ENCODE assay signal across 8 cellular contexts in genomic region chr4:113762061-113762850, GRCh38. TPM values are rescaled to one million over a fixed set of nuclear protein-coding genes. Genes with fewer than 3 reads are reported as not detected.
DNase-seq lines count a peak whose midpoint lies in the region; ATAC-seq and TF ChIP-seq lines count a peak whose summit lies in the region.

No MANE protein-coding gene starts in this region.

- no peaks in the 10 kb centered on the region for H3K9me3 Mint-ChIP-seq in activated T-helper 2 cell treated with anti-CD3 and anti-CD28 coated beads, Interferon-gamma antibody, Interleukin-2, Interleukin-4, amounts not matched to agents 10 μg/mL and 5 μg/mL and 100 μg/mL, durations not matched to agents 14 hours and 24 hours and 36 hours
- H3K9me3 Mint-ChIP-seq in naive B cell: no peaks in the 10 kb centered on the region
- H3K9me3 Mint-ChIP-seq in stimulated activated effector memory CD8-positive, alpha-beta T cell treated with anti-CD3 and anti-CD28 coated beads, Interleukin-12 subunit alpha, Interleukin-12 subunit beta, amount 100 ng/mL, for 72 hours: no peaks in the 10 kb centered on the region

- H2AFZ ChIP-seq in GM23248: peak overlapping the region; percentile 94
- H2AFZ ChIP-seq in fibroblast of lung (ENCODE audit: low read length): peak overlapping the region; percentile 36

- intact Hi-C loops in activated T-helper 2 cell treated with anti-CD3 and anti-CD28 coated beads, Interferon-gamma antibody, Interleukin-2, Interleukin-4, amounts not matched to agents 10 μg/mL and 5 μg/mL and 100 μg/mL, durations not matched to agents 14 hours and 24 hours and 36 hours (cut with micrococcal nuclease): loop anchor here (1.0 to 5.0 kb wide), 15 partner anchors 63 to 615 kb away; no protein-coding TSS in a partner anchor

- H3K4me3 Mint-ChIP-seq in activated T-helper 2 cell treated with anti-CD3 and anti-CD28 coated beads, Interferon-gamma antibody, Interleukin-2, Interleukin-4, amounts not matched to agents 10 μg/mL and 5 μg/mL and 100 μg/mL, durations not matched to agents 14 hours and 24 hours and 36 hours (ENCODE audit: low read depth): peak overlapping the region; percentile 85
- peak overlapping the region; percentile 96 to 100 (median 99) for H3K4me3 Mint-ChIP-seq in naive B cell
- H3K4me3 Mint-ChIP-seq in stimulated activated effector memory CD8-positive, alpha-beta T cell treated with anti-CD3 and anti-CD28 coated beads, Interleukin-12 subunit alpha, Interleukin-12 subunit beta, amount 100 ng/mL, for 72 hours: peak overlapping the region; percentile 91

- ATAC-seq in naive B cell (ENCODE audit: low read depth in 2 of 2): peak; percentile 67 to 69
- peak; percentile 87 for ATAC-seq in stimulated activated effector memory CD8-positive, alpha-beta T cell treated with anti-CD3 and anti-CD28 coated beads, Interleukin-12 subunit alpha, Interleukin-12 subunit beta, amount 100 ng/mL, for 72 hours

- DNase-seq in Daoy (ENCODE audit: low read depth) (peak; percentile 96), GM23248 (peak; percentile 100), Kasumi-1 (lab: John Stamatoyannopoulos, UW) (peak; percentile 82 to 85), RPMI7951 (ENCODE audit: low read depth) (peak; percentile 99), fibroblast of lung (ENCODE audit: low read depth in 2 of 2) (peak; percentile 99 to 100), naive B cell (peak; percentile 99)
- peak; percentile 98 for DNase-seq in activated T-helper 2 cell treated with anti-CD3 and anti-CD28 coated beads, Interferon-gamma antibody, Interleukin-2, Interleukin-4, amounts not matched to agents 10 μg/mL and 5 μg/mL and 100 μg/mL, durations not matched to agents 14 hours and 24 hours and 36 hours (ENCODE audit: low spot score)
- DNase-seq in stimulated activated effector memory CD8-positive, alpha-beta T cell treated with anti-CD3 and anti-CD28 coated beads, Interleukin-12 subunit alpha, Interleukin-12 subunit beta, amount 100 ng/mL, for 72 hours (ENCODE audit: low spot score in 2 of 2): peak; percentile 89 to 98

- H3K9me3 ChIP-seq in GM23248 (ENCODE audit: low read depth): no peaks in the 10 kb centered on the region
- no peaks in the 10 kb centered on the region for H3K9me3 ChIP-seq in fibroblast of lung (ENCODE audit: control insufficient read depth, insufficient read depth, low read depth, low read length)

- peak overlapping the region; percentile 91 for H3K9ac ChIP-seq in GM23248
- peak overlapping the region; percentile 91 for H3K9ac ChIP-seq in fibroblast of lung (ENCODE audit: insufficient read depth, low read length)

- H3K9me2 ChIP-seq in GM23248 (ENCODE audit: insufficient read depth): no peaks in the 10 kb centered on the region

- peak overlapping the region; percentile 96 for H3K27ac ChIP-seq in GM23248
- H3K27ac ChIP-seq in fibroblast of lung (ENCODE audit: insufficient read depth, low read length): peak overlapping the region; percentile 99

- H3K36me3 ChIP-seq in GM23248 (ENCODE audit: low read depth): peaks cover 3% of the 10 kb centered on the region
- H3K36me3 ChIP-seq in fibroblast of lung (ENCODE audit: control insufficient read depth, insufficient read depth, low read length): no peaks in the 10 kb centered on the region

- H3K4me1 Mint-ChIP-seq in activated T-helper 2 cell treated with anti-CD3 and anti-CD28 coated beads, Interferon-gamma antibody, Interleukin-2, Interleukin-4, amounts not matched to agents 10 μg/mL and 5 μg/mL and 100 μg/mL, durations not matched to agents 14 hours and 24 hours and 36 hours (ENCODE audit: low read depth): peaks cover 45% of the 10 kb centered on the region
- peaks cover 19 to 27% (median 24%) of the 10 kb centered on the region in 3 donors for H3K4me1 Mint-ChIP-seq in naive B cell
- H3K4me1 Mint-ChIP-seq in stimulated activated effector memory CD8-positive, alpha-beta T cell treated with anti-CD3 and anti-CD28 coated beads, Interleukin-12 subunit alpha, Interleukin-12 subunit beta, amount 100 ng/mL, for 72 hours: peaks cover 26% of the 10 kb centered on the region

- in situ Hi-C loops in GM23248 (cut with MboI): loop anchor here (10.0 to 25.0 kb wide), 2 partner anchors 375 to 613 kb away; no protein-coding TSS in a partner anchor

- H3F3A ChIP-seq in GM23248 (ENCODE audit: insufficient read depth): peaks cover 45% of the 10 kb centered on the region

- peak overlapping the region; percentile 92 for H3K27ac Mint-ChIP-seq in activated T-helper 2 cell treated with anti-CD3 and anti-CD28 coated beads, Interferon-gamma antibody, Interleukin-2, Interleukin-4, amounts not matched to agents 10 μg/mL and 5 μg/mL and 100 μg/mL, durations not matched to agents 14 hours and 24 hours and 36 hours
- peak overlapping the region; percentile 96 to 100 (median 100) for H3K27ac Mint-ChIP-seq in naive B cell
- peak overlapping the region; percentile 95 for H3K27ac Mint-ChIP-seq in stimulated activated effector memory CD8-positive, alpha-beta T cell treated with anti-CD3 and anti-CD28 coated beads, Interleukin-12 subunit alpha, Interleukin-12 subunit beta, amount 100 ng/mL, for 72 hours

- H3K4me3 ChIP-seq in GM23248: peak overlapping the region; percentile 87
- H3K4me3 ChIP-seq in fibroblast of lung (replicated peaks in 1 of 4; ENCODE audit: control extremely low read depth in 1 of 4, insufficient read depth in 1 of 4, low read depth in 3 of 4, low read length in 4 of 4): peak overlapping the region; percentile 80 to 90 (median 85)

- no peaks in the 10 kb centered on the region for H3K27me3 Mint-ChIP-seq in activated T-helper 2 cell treated with anti-CD3 and anti-CD28 coated beads, Interferon-gamma antibody, Interleukin-2, Interleukin-4, amounts not matched to agents 10 μg/mL and 5 μg/mL and 100 μg/mL, durations not matched to agents 14 hours and 24 hours and 36 hours (ENCODE audit: low read depth)
- peaks cover 0 to 8% (median 0%) of the 10 kb centered on the region in 3 donors for H3K27me3 Mint-ChIP-seq in naive B cell

- peaks cover 29% of the 10 kb centered on the region for H3K36me3 Mint-ChIP-seq in activated T-helper 2 cell treated with anti-CD3 and anti-CD28 coated beads, Interferon-gamma antibody, Interleukin-2, Interleukin-4, amounts not matched to agents 10 μg/mL and 5 μg/mL and 100 μg/mL, durations not matched to agents 14 hours and 24 hours and 36 hours (ENCODE audit: low read depth)
- peaks cover 5 to 8% of the 10 kb centered on the region in 2 donors for H3K36me3 Mint-ChIP-seq in naive B cell
- peaks cover 50% of the 10 kb centered on the region for H3K36me3 Mint-ChIP-seq in stimulated activated effector memory CD8-positive, alpha-beta T cell treated with anti-CD3 and anti-CD28 coated beads, Interleukin-12 subunit alpha, Interleukin-12 subunit beta, amount 100 ng/mL, for 72 hours

- no peaks in the 10 kb centered on the region for H3K27me3 ChIP-seq in GM23248 (replicated peaks; ENCODE audit: insufficient read depth)
- no peaks in the 10 kb centered on the region for H3K27me3 ChIP-seq in fibroblast of lung (ENCODE audit: control insufficient read depth, insufficient read depth, low read length)

- H3K4me1 ChIP-seq in GM23248 (ENCODE audit: insufficient read depth) (peaks cover 24% of the 10 kb centered on the region), fibroblast of lung (ENCODE audit: control insufficient read depth, extremely low read depth, insufficient read depth, low read length) (peaks cover 2% of the 10 kb centered on the region)

- H4K20me1 ChIP-seq in GM23248 (ENCODE audit: insufficient read depth): no peaks in the 10 kb centered on the region
- H4K20me1 ChIP-seq in fibroblast of lung (ENCODE audit: control insufficient read depth, extremely low read depth, insufficient read depth, low read length): no peaks in the 10 kb centered on the region

- H3K79me2 ChIP-seq in GM23248 (ENCODE audit: insufficient read depth) (peaks cover 37% of the 10 kb centered on the region), fibroblast of lung (ENCODE audit: control insufficient read depth, insufficient read depth, low read length) (peaks cover 37% of the 10 kb centered on the region)

- no peak for TF ChIP-seq CTCF in fibroblast of lung (conservative IDR thresholded peaks at IDR 0.05 in 1 of 2, IDR thresholded peaks at IDR 0.05 in 1 of 2; ENCODE audit: low read depth in 1 of 2, low read length in 2 of 2)

- H3K4me2 ChIP-seq in GM23248 (ENCODE audit: unreplicated experiment) (peak overlapping the region; percentile 98), fibroblast of lung (ENCODE audit: extremely low read depth, insufficient read depth, low read length) (peak overlapping the region; percentile 98)

- WGBS in GM23248 (ENCODE audit: low coverage in 1 of 2, low lambda C conversion rate in 2 of 2, missing lambda C conversion rate in 2 of 2), 2 experiments: 1% methylated on average over 39 to 43 of the region's 44 CpGs

RNA-seq across cellular contexts. Expression of gene CAMK2D, which starts 0.7 kb away (rescaled TPM):
- total RNA-seq in Daoy (2014; rRNA removed; shearing (Covaris generic)): 7.9 and 9.3 TPM in 2 replicates
- total RNA-seq in GM23248 (2014; rRNA removed; shearing (Covaris generic)): 94.5 and 104 TPM in 2 replicates
- polyA plus RNA-seq in GM23248 (2016; fragmentation: Nextera tagmentation; extraction: Ambion mirVana) (74.4 and 78.8 TPM in 2 replicates), fibroblast of lung (120 TPM in 2 replicates), naive B cell (ENCODE audit: low read depth in 6 of 6) (10 to 100 TPM; 75.5 to 84.9 (median 81.8) TPM)
- total RNA-seq in RPMI7951 (2014; rRNA removed; shearing (Covaris generic)): 22.2 and 23.3 TPM in 2 replicates
- total RNA-seq in activated T-helper 2 cell treated with anti-CD3 and anti-CD28 coated beads, Interferon-gamma antibody, Interleukin-2, Interleukin-4, amounts not matched to agents 10 μg/mL and 5 μg/mL and 100 μg/mL, durations not matched to agents 14 hours and 24 hours and 36 hours: 58.4 and 61.3 TPM in 2 replicates
- 196 and 262 TPM in 2 replicates for total RNA-seq in fibroblast of lung
- 83.5 and 87.6 TPM in 2 replicates for polyA plus RNA-seq in fibroblast of lung (2012)
- polyA minus RNA-seq in fibroblast of lung (ENCODE audit: low replicate concordance): 41.6 and 46.6 TPM in 2 replicates

Comparison
In these comparisons a context has a peak if more than half of its experiments do, and no peak if none do; other contexts are left out.
1. Peak in every context shown above with its lines: DNase-seq, ATAC-seq, H3K4me3 ChIP-seq and H3K27ac ChIP-seq.